In the genomic region with DNA sequence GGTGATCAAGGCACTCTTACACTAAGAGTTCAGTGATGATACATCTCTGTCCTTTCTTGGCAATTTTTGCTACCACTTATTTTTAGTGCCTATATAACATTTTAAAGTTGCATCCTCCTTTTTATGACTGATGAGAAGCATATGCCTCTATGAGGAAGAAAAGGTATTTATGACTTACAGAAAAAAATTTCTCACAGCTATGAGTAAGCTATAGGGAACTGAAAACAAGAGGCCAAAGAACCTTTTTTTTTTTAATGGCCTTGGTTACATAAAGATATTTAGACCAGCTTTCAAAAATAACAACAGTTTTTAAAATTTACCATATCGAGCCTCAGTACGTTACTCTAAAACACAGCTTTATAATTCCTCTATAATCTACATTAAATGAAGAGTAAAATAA, we compare ENCODE assay signal across 1 cellular context.
TF ChIP-seq lines count a peak whose summit lies in the region.

No MANE protein-coding gene starts in this region.

TF ChIP-seq in GM23338, 12 proteins besides CTCF, POLR2A, EP300 and RAD21 (continued from another document):
- TF ChIP-seq NANOG (IDR thresholded peaks at IDR 0.05; ENCODE audit: borderline replicate concordance) (no peak), ZNF331 (CRISPR knock-in tag; IDR thresholded peaks at IDR 0.05; ENCODE audit: low read depth) (no peak), ZNF114 (CRISPR knock-in tag; IDR thresholded peaks at IDR 0.05) (no peak), CREB1 (CRISPR knock-in tag; IDR thresholded peaks at IDR 0.05; ENCODE audit: low read depth) (no peak)
- TF ChIP-seq, protein P1, sequence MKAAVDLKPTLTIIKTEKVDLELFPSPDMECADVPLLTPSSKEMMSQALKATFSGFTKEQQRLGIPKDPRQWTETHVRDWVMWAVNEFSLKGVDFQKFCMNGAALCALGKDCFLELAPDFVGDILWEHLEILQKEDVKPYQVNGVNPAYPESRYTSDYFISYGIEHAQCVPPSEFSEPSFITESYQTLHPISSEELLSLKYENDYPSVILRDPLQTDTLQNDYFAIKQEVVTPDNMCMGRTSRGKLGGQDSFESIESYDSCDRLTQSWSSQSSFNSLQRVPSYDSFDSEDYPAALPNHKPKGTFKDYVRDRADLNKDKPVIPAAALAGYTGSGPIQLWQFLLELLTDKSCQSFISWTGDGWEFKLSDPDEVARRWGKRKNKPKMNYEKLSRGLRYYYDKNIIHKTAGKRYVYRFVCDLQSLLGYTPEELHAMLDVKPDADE (IDR thresholded peaks at IDR 0.05) = no peak
- TF ChIP-seq, protein P2, sequence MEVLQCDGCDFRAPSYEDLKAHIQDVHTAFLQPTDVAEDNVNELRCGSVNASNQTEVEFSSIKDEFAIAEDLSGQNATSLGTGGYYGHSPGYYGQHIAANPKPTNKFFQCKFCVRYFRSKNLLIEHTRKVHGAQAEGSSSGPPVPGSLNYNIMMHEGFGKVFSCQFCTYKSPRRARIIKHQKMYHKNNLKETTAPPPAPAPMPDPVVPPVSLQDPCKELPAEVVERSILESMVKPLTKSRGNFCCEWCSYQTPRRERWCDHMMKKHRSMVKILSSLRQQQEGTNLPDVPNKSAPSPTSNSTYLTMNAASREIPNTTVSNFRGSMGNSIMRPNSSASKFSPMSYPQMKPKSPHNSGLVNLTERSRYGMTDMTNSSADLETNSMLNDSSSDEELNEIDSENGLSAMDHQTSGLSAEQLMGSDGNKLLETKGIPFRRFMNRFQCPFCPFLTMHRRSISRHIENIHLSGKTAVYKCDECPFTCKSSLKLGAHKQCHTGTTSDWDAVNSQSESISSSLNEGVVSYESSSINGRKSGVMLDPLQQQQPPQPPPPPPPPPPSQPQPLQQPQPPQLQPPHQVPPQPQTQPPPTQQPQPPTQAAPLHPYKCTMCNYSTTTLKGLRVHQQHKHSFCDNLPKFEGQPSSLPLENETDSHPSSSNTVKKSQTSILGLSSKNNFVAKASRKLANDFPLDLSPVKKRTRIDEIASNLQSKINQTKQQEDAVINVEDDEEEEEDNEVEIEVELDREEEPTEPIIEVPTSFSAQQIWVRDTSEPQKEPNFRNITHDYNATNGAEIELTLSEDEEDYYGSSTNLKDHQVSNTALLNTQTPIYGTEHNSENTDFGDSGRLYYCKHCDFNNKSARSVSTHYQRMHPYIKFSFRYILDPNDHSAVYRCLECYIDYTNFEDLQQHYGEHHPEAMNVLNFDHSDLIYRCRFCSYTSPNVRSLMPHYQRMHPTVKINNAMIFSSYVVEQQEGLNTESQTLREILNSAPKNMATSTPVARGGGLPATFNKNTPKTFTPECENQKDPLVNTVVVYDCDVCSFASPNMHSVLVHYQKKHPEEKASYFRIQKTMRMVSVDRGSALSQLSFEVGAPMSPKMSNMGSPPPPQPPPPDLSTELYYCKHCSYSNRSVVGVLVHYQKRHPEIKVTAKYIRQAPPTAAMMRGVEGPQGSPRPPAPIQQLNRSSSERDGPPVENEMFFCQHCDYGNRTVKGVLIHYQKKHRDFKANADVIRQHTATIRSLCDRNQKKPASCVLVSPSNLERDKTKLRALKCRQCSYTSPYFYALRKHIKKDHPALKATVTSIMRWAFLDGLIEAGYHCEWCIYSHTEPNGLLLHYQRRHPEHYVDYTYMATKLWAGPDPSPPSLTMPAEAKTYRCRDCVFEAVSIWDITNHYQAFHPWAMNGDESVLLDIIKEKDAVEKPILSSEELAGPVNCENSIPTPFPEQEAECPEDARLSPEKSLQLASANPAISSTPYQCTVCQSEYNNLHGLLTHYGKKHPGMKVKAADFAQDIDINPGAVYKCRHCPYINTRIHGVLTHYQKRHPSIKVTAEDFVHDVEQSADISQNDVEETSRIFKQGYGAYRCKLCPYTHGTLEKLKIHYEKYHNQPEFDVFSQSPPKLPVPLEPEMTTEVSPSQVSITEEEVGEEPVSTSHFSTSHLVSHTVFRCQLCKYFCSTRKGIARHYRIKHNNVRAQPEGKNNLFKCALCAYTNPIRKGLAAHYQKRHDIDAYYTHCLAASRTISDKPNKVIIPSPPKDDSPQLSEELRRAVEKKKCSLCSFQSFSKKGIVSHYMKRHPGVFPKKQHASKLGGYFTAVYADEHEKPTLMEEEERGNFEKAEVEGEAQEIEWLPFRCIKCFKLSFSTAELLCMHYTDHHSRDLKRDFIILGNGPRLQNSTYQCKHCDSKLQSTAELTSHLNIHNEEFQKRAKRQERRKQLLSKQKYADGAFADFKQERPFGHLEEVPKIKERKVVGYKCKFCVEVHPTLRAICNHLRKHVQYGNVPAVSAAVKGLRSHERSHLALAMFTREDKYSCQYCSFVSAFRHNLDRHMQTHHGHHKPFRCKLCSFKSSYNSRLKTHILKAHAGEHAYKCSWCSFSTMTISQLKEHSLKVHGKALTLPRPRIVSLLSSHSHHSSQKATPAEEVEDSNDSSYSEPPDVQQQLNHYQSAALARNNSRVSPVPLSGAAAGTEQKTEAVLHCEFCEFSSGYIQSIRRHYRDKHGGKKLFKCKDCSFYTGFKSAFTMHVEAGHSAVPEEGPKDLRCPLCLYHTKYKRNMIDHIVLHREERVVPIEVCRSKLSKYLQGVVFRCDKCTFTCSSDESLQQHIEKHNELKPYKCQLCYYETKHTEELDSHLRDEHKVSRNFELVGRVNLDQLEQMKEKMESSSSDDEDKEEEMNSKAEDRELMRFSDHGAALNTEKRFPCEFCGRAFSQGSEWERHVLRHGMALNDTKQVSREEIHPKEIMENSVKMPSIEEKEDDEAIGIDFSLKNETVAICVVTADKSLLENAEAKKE (CRISPR knock-in tag; IDR thresholded peaks at IDR 0.05) = no peak
- TF ChIP-seq, protein P3, sequence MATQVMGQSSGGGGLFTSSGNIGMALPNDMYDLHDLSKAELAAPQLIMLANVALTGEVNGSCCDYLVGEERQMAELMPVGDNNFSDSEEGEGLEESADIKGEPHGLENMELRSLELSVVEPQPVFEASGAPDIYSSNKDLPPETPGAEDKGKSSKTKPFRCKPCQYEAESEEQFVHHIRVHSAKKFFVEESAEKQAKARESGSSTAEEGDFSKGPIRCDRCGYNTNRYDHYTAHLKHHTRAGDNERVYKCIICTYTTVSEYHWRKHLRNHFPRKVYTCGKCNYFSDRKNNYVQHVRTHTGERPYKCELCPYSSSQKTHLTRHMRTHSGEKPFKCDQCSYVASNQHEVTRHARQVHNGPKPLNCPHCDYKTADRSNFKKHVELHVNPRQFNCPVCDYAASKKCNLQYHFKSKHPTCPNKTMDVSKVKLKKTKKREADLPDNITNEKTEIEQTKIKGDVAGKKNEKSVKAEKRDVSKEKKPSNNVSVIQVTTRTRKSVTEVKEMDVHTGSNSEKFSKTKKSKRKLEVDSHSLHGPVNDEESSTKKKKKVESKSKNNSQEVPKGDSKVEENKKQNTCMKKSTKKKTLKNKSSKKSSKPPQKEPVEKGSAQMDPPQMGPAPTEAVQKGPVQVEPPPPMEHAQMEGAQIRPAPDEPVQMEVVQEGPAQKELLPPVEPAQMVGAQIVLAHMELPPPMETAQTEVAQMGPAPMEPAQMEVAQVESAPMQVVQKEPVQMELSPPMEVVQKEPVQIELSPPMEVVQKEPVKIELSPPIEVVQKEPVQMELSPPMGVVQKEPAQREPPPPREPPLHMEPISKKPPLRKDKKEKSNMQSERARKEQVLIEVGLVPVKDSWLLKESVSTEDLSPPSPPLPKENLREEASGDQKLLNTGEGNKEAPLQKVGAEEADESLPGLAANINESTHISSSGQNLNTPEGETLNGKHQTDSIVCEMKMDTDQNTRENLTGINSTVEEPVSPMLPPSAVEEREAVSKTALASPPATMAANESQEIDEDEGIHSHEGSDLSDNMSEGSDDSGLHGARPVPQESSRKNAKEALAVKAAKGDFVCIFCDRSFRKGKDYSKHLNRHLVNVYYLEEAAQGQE (IDR thresholded peaks at IDR 0.05; ENCODE audit: unreplicated experiment) = no peak
